ENCODE assay signal across 8 cellular contexts in genomic region chr19:45641274-45642105, GRCh38.
DNase-seq lines count a peak whose midpoint lies in the region; ATAC-seq and TF ChIP-seq lines count a peak whose summit lies in the region.

No MANE protein-coding gene starts in this region.

- in situ Hi-C loops in T47D (cut with HindIII; ENCODE audit: low pct_unique_long_range_greater_than_20kb, low sequenced_read_pairs): no loop called here

- peak; percentile 31 for ATAC-seq in HG02678 (IDR thresholded peaks at IDR 0.05; ENCODE audit: unreplicated experiment)

- peak; percentile 36 for TF ChIP-seq POLR2A in GM10847 (IDR thresholded peaks at IDR 0.05; ENCODE audit: extremely low read depth, insufficient read length)

- DNase-seq in NCI-H146 (lab: John Stamatoyannopoulos, UW): peak; percentile 94
- DNase-seq in UCSD-AML1 (lab: John Stamatoyannopoulos, UW; ENCODE audit: unreplicated experiment): peak; percentile 92
- DNase-seq in T47D (ENCODE audit: low read depth in 1 of 2, low spot score in 1 of 2): peak; percentile 88 to 97
- DNase-seq in inferior parietal cortex (ENCODE audit: extremely low spot score): peak; percentile 49
- peak; percentile 50 to 88 (median 69) for DNase-seq in stimulated activated CD4-positive, alpha-beta T cell treated with anti-CD3 and anti-CD28 coated beads, Interleukin-1b, Interleukin-23, amount 100 ng/mL, for 24 hours (ENCODE audit: low read depth in 4 of 4, low spot score in 1 of 4)
- DNase-seq in NCI-H524 (lab: John Stamatoyannopoulos, UW): no peak

Comparison
In these comparisons a context has a peak if more than half of its experiments do, and no peak if none do; other contexts are left out.
1. DNase-seq: peak in NCI-H146 (single experiment), UCSD-AML1 (single experiment), T47D (2 of 2), inferior parietal cortex (single experiment) and stimulated activated CD4-positive, alpha-beta T cell treated with anti-CD3 and anti-CD28 coated beads, Interleukin-1b, Interleukin-23, amount 100 ng/mL, for 24 hours (4 of 4); none in NCI-H524 (0 of 2).